1 cellular context compared by ENCODE assay signal in the genomic region with DNA sequence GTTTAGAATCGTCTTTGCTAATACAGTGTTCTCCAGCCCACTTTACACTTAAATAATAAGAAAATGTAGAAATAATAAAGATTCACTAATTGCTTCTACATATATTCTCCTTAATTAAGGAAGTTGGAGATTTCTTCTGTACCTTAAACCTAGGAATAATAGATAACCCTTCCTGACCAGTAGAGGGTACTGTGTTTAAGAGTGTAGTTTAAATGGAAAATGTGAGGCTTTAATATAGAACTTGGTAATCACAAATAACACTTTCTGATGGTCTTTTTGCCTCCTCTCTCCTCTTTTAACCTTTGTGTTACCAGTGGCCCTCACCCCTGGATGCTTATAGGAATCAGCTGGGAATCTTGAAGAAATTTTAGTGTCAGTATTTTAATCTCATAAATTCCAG.
TF ChIP-seq lines count a peak whose summit lies in the region.

No MANE protein-coding gene starts in this region.

TF ChIP-seq in GM23338, 12 proteins besides CTCF, POLR2A, EP300 and RAD21 (continued from another document):
- TF ChIP-seq, protein P1, sequence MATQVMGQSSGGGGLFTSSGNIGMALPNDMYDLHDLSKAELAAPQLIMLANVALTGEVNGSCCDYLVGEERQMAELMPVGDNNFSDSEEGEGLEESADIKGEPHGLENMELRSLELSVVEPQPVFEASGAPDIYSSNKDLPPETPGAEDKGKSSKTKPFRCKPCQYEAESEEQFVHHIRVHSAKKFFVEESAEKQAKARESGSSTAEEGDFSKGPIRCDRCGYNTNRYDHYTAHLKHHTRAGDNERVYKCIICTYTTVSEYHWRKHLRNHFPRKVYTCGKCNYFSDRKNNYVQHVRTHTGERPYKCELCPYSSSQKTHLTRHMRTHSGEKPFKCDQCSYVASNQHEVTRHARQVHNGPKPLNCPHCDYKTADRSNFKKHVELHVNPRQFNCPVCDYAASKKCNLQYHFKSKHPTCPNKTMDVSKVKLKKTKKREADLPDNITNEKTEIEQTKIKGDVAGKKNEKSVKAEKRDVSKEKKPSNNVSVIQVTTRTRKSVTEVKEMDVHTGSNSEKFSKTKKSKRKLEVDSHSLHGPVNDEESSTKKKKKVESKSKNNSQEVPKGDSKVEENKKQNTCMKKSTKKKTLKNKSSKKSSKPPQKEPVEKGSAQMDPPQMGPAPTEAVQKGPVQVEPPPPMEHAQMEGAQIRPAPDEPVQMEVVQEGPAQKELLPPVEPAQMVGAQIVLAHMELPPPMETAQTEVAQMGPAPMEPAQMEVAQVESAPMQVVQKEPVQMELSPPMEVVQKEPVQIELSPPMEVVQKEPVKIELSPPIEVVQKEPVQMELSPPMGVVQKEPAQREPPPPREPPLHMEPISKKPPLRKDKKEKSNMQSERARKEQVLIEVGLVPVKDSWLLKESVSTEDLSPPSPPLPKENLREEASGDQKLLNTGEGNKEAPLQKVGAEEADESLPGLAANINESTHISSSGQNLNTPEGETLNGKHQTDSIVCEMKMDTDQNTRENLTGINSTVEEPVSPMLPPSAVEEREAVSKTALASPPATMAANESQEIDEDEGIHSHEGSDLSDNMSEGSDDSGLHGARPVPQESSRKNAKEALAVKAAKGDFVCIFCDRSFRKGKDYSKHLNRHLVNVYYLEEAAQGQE (IDR thresholded peaks at IDR 0.05; ENCODE audit: unreplicated experiment): no peak
- TF ChIP-seq ZNF114 (CRISPR knock-in tag; IDR thresholded peaks at IDR 0.05) (no peak), EZH2phosphoT487 (IDR thresholded peaks at IDR 0.05; ENCODE audit: unreplicated experiment) (no peak), POLR2AphosphoS5 (IDR thresholded peaks at IDR 0.05; ENCODE audit: low read depth) (no peak), CREB1 (CRISPR knock-in tag; IDR thresholded peaks at IDR 0.05; ENCODE audit: low read depth) (no peak)
- TF ChIP-seq, protein P2, sequence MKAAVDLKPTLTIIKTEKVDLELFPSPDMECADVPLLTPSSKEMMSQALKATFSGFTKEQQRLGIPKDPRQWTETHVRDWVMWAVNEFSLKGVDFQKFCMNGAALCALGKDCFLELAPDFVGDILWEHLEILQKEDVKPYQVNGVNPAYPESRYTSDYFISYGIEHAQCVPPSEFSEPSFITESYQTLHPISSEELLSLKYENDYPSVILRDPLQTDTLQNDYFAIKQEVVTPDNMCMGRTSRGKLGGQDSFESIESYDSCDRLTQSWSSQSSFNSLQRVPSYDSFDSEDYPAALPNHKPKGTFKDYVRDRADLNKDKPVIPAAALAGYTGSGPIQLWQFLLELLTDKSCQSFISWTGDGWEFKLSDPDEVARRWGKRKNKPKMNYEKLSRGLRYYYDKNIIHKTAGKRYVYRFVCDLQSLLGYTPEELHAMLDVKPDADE (IDR thresholded peaks at IDR 0.05): no peak
